Comparison of ENCODE assay signal across 14 cellular contexts in genomic region chr11:97683733-97684132, GRCh38.
A peak's percentile ranks its signal among the peaks of the same experiment; 100 is the strongest.
DNase-seq lines count a peak whose midpoint lies in the region; ATAC-seq, FAIRE-seq and TF ChIP-seq lines count a peak whose summit lies in the region.
"Had no signal": no experiment of that assay in that cellular context is flagged by ENCODE, and none has a peak within 500 bp of the region (broad histone marks: within the 10 kb centered on the region; RNA-seq: fewer than 3 reads in every experiment).

No MANE protein-coding gene starts in this region.

- ATAC-seq in GM18868 (IDR thresholded peaks at IDR 0.05; ENCODE audit: unreplicated experiment) (peak; percentile 79), GM18873 (IDR thresholded peaks at IDR 0.05; ENCODE audit: low FRiP score, unreplicated experiment) (no peak)

- no peaks in the 10 kb centered on the region for H3K36me3 ChIP-seq in kidney (ENCODE audit: control insufficient read depth in 1 of 2, insufficient read depth in 2 of 2, low read length in 2 of 2)
- H3K36me3 ChIP-seq: right atrium auricular region, tibial nerve had no signal

- no peak overlapping the region for H3K4me3 ChIP-seq in kidney (ENCODE audit: low read length in 2 of 2)
- H3K4me3 ChIP-seq: GM23248, right atrium auricular region, tibial nerve had no signal

- H3K9me3 ChIP-seq in kidney (ENCODE audit: control insufficient read depth in 1 of 2, low read length in 2 of 2): no peaks in the 10 kb centered on the region

- intact Hi-C loops in kidney (cut with DNase I): no loop called here

- no peak for FAIRE-seq in kidney (lab: Jason Lieb, UNC)

- DNase-seq in HT-29 (ENCODE audit: low spot score): peak; percentile 67
- peak; percentile 9 for DNase-seq in UCSD-AML1 (lab: John Stamatoyannopoulos, UW; ENCODE audit: unreplicated experiment)
- peak; percentile 12 for DNase-seq in iris pigment epithelial cell (ENCODE audit: low read depth)
- no peak for DNase-seq in NCI-H524 (lab: John Stamatoyannopoulos, UW)
- no peak for DNase-seq in kidney
- DNase-seq in activated T-cell treated with anti-CD3 and anti-CD28 coated beads, Interleukin-2, amount 50 U/mL, for 48 hours: no peak
- DNase-seq: activated CD4-positive, alpha-beta T cell treated with anti-CD3 and anti-CD28 coated beads for 48 hours; dermis blood vessel endothelial cell; GM23248; NCI-H187 treated with DMSO at 0.1 percent for 48 hours had no signal

- H3K4me1 ChIP-seq in kidney (ENCODE audit: control insufficient read depth in 1 of 2, insufficient read depth in 1 of 2, low read depth in 1 of 2, low read length in 2 of 2): no peaks in the 10 kb centered on the region
- H3K4me1 ChIP-seq: right atrium auricular region, tibial nerve had no signal

- TF ChIP-seq CTCF in kidney (IDR thresholded peaks at IDR 0.05; ENCODE audit: borderline replicate concordance, extremely low read depth, insufficient read depth): no peak

- no peak overlapping the region for H3K9ac ChIP-seq in kidney (ENCODE audit: low read length in 2 of 2)
- H3K9ac ChIP-seq: GM23248 had no signal

- no peak overlapping the region for H3K27ac ChIP-seq in kidney (ENCODE audit: low read depth in 2 of 2, low read length in 2 of 2)
- H3K27ac ChIP-seq: GM23248, right atrium auricular region, tibial nerve had no signal

Comparison
In these comparisons a context has a peak if more than half of its experiments do, and no peak if none do; other contexts are left out.
1. DNase-seq: peak in HT-29 (single experiment), UCSD-AML1 (single experiment) and iris pigment epithelial cell (single experiment); none in NCI-H524 (0 of 2), kidney (single experiment) and activated T-cell treated with anti-CD3 and anti-CD28 coated beads, Interleukin-2, amount 50 U/mL, for 48 hours (0 of 2).